ENCODE assay signal across 8 cellular contexts in the genomic region with DNA sequence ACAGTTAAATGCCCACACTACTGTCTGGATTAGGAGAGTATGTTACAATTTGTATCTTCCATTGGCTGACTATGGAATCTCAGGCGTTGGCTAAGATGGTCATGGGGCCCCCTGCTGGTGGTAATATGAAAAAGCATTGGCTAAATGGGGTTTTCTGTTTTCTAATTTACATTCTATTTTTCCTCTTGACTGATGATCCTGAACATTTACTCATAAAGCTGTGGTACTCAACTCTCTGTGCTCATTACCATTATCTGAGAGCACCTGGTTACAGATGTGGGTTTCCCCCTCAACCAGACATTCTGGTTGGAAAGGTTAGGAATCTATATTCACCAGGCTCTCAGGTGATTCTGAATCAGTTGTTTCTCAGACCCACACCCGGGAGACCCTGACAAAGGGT.
DNase-seq lines count a peak whose midpoint lies in the region; TF ChIP-seq lines count a peak whose summit lies in the region.

No MANE protein-coding gene starts in this region.

- intact Hi-C loops in ovary (cut with DNase I): loop anchor here in 1 of 4 donors (10.0 kb wide), 1 partner anchor 99 kb away; no protein-coding TSS in a partner anchor

- no peaks in the 10 kb centered on the region for H3K36me3 ChIP-seq in liver (ENCODE audit: control insufficient read depth in 4 of 4, insufficient read depth in 3 of 4, low read depth in 1 of 4, low read length in 3 of 4)
- no peaks in the 10 kb centered on the region for H3K36me3 ChIP-seq in ovary

- CTCF ChIA-PET in AG04450 (lab: Charles Lee): interaction anchor here (0.6 to 0.9 kb wide), 3 partner anchors 9 to 520 kb away, joined by 3 read pairs; no protein-coding TSS in a partner anchor

- H3K9ac ChIP-seq in liver (ENCODE audit: low read depth in 1 of 2, low read length in 2 of 2): no peak overlapping the region

- H3K4me3 ChIP-seq in AG04450 (ENCODE audit: low read depth, low read length): no peak overlapping the region
- no peak overlapping the region for H3K4me3 ChIP-seq in liver (ENCODE audit: low read depth in 1 of 3, low read length in 3 of 3)
- H3K4me3 ChIP-seq in ovary: no peak overlapping the region

- DNase-seq in AG04450 (ENCODE audit: low read depth, low spot score) (no peak), EH (ENCODE audit: low read depth) (peak; percentile 5), NCI-H1694 (lab: John Stamatoyannopoulos, UW) (peak; percentile 14), astrocyte of the hippocampus (ENCODE audit: low read depth, low spot score) (peak; percentile 19), T1000 (lab: John Stamatoyannopoulos, UW) (no peak), ovary (no peak)
- DNase-seq in activated T-cell treated with anti-CD3 and anti-CD28 coated beads, Interleukin-2, amount 50 U/mL, for 1 hour: no peak

- POLR2A ChIA-PET in AG04450 (lab: Yijun Ruan, JAX): no interaction called here

- 15% methylated on average over 2 of the region's 2 CpGs for WGBS in liver
- 13 to 28% (median 22%) methylated on average over 2 of the region's 2 CpGs for WGBS in ovary, 3 donors

- no peak for TF ChIP-seq POLR2A in ovary (IDR thresholded peaks at IDR 0.05)

- H3K27me3 ChIP-seq in AG04450 (ENCODE audit: control insufficient read depth, insufficient read depth, low read length) (no peaks in the 10 kb centered on the region), liver (ENCODE audit: control insufficient read depth in 4 of 4, insufficient read depth in 4 of 4, low read length in 3 of 4) (no peaks in the 10 kb centered on the region), ovary (no peaks in the 10 kb centered on the region)

- no peaks in the 10 kb centered on the region for H3K4me1 ChIP-seq in liver (ENCODE audit: control insufficient read depth in 4 of 4, insufficient read depth in 4 of 4, low read length in 3 of 4)
- H3K4me1 ChIP-seq in ovary (ENCODE audit: insufficient read depth): no peaks in the 10 kb centered on the region

- peak; percentile 79 to 83 for TF ChIP-seq RAD21 in liver (IDR thresholded peaks at IDR 0.05)

- TF ChIP-seq EP300 in ovary (IDR thresholded peaks at IDR 0.05): no peak

- H3K9me3 ChIP-seq in AG04450 (ENCODE audit: control insufficient read depth, insufficient read depth, low read length) (no peaks in the 10 kb centered on the region; the same call in 1 of the 2 replicates), liver (ENCODE audit: control insufficient read depth in 4 of 4, low read length in 3 of 4) (no peaks in the 10 kb centered on the region), ovary (no peaks in the 10 kb centered on the region)

- H3K27ac ChIP-seq in AG04450 (ENCODE audit: low read depth, low read length) (no peak overlapping the region), liver (ENCODE audit: low read depth in 1 of 2, low read length in 2 of 2) (no peak overlapping the region), ovary (no peak overlapping the region)

- TF ChIP-seq CTCF in AG04450 (IDR thresholded peaks at IDR 0.05; ENCODE audit: low read depth, low read length) (peak; percentile 64), liver (IDR thresholded peaks at IDR 0.05; ENCODE audit: low read depth, low read length, missing input control) (peak; percentile 68), ovary (IDR thresholded peaks at IDR 0.05) (no peak)

TF ChIP-seq in liver, 16 proteins besides CTCF, POLR2A, EP300 and RAD21:
- no peak for TF ChIP-seq NR2F2 (IDR thresholded peaks at IDR 0.05)

Comparison
In these comparisons a context has a peak if more than half of its experiments do, and no peak if none do; other contexts are left out.
1. DNase-seq: peak in EH (single experiment), NCI-H1694 (single experiment) and astrocyte of the hippocampus (single experiment); none in AG04450 (single experiment), T1000 (single experiment), ovary (0 of 5) and activated T-cell treated with anti-CD3 and anti-CD28 coated beads, Interleukin-2, amount 50 U/mL, for 1 hour (single experiment).
2. CTCF ChIP-seq: peak in AG04450 (single experiment) and liver (single experiment); none in ovary (0 of 3).